In genomic region chr1:20992327-20993056, GRCh38 we compare ENCODE assay signal across 2 cellular contexts.
TF ChIP-seq lines count a peak whose summit lies in the region.

No MANE protein-coding gene starts in this region.

TF ChIP-seq in HEK293, 187 proteins besides CTCF, POLR2A, EP300 and RAD21 (continued from another document):
- peak; percentile 79 for TF ChIP-seq PRDM6 (tag by site-specific recombination; IDR thresholded peaks at IDR 0.05)
- 0 out of 2 replicates have a peak, but pooled peaks have one; percentile 47 for TF ChIP-seq ZEB2 (tag by site-specific recombination; IDR thresholded peaks at IDR 0.05)
- peak; percentile 62; the same call in 1 of the 2 replicates for TF ChIP-seq ZNF513 (tag by site-specific recombination; IDR thresholded peaks at IDR 0.05)
- TF ChIP-seq ZNF341 (tag by site-specific recombination; IDR thresholded peaks at IDR 0.05; ENCODE audit: low read depth): no peak
TF ChIP-seq in HEK293: peak in this region for 6.

TF ChIP-seq in GM12878, 131 proteins besides CTCF, POLR2A, EP300 and RAD21 (continued from another document):
- no peak for TF ChIP-seq CEBPZ (IDR thresholded peaks at IDR 0.05; ENCODE audit: low read depth, low read length)
